ENCODE assay signal across 23 cellular contexts in genomic region chr15:76328106-76328696, GRCh38. TPM values are rescaled to one million over a fixed set of nuclear protein-coding genes. Genes with fewer than 3 reads are reported as not detected.
"Had no signal": no experiment of that assay in that cellular context is flagged by ENCODE, and none has a peak within 500 bp of the region (broad histone marks: within the 10 kb centered on the region; RNA-seq: fewer than 3 reads in every experiment).

No MANE protein-coding gene starts in this region.

- H3K4me1 ChIP-seq: Peyer's patch had no signal

- H3K4me3 ChIP-seq: Peyer's patch, SJSA1 had no signal

- H3K36me3 ChIP-seq: Peyer's patch, SJSA1 had no signal

- DNase-seq: activated B cell treated with CpG ODN at 0.5 μM for 24 hours; activated CD4-positive, alpha-beta T cell treated with anti-CD3 and anti-CD28 coated beads for 1 hour; activated CD4-positive, alpha-beta T cell treated with anti-CD3 and anti-CD28 coated beads, Interleukin-2, amount 10 ng/mL, durations not matched to agents 24 days and 14 days; activated CD4-positive, alpha-beta T cell treated with anti-CD3 and anti-CD28 coated beads, Interleukin-2, amount 50 U/mL, for 48 hours; activated gamma-delta T cell; activated naive CD4-positive, alpha-beta T cell treated with anti-CD3 and anti-CD28 coated beads, Interleukin-2, amount 10 ng/mL, durations not matched to agents 7 days and 5 days; activated naive CD8-positive, alpha-beta T cell treated with anti-CD3 and anti-CD28 coated beads for 36 hours; activated T-cell treated with anti-CD3 and anti-CD28 coated beads, Interleukin-2, amount 50 U/mL, for 4 hours; central memory CD4-positive, alpha-beta T cell; Karpas-422; MM.1S; NCI-H1105; NCI-H1436; NCI-H1694 treated with DMSO at 0.1 percent for 48 hours; NCI-H2029 treated with DMSO at 0.1 percent for 48 hours; NCI-H345; NCI-H510A; OCI-M1; Peyer's patch; Right ventricle myocardium superior had no signal

- H3K27ac ChIP-seq: Peyer's patch, RWPE1, SJSA1 had no signal

- ATAC-seq: activated T-cell treated with anti-CD3 and anti-CD28 coated beads, Interleukin-2, amount 50 U/mL, for 4 hours had no signal

- H3K27me3 ChIP-seq: Peyer's patch had no signal

- H3K9me3 ChIP-seq: Peyer's patch, SJSA1 had no signal

RNA-seq across cellular contexts. Expression of gene ISL2, which starts 8.4 kb away (rescaled TPM):
- total RNA-seq: chondrocyte, Right ventricle myocardium superior had no signal
